ENCODE assay signal across 8 cellular contexts in the genomic region with DNA sequence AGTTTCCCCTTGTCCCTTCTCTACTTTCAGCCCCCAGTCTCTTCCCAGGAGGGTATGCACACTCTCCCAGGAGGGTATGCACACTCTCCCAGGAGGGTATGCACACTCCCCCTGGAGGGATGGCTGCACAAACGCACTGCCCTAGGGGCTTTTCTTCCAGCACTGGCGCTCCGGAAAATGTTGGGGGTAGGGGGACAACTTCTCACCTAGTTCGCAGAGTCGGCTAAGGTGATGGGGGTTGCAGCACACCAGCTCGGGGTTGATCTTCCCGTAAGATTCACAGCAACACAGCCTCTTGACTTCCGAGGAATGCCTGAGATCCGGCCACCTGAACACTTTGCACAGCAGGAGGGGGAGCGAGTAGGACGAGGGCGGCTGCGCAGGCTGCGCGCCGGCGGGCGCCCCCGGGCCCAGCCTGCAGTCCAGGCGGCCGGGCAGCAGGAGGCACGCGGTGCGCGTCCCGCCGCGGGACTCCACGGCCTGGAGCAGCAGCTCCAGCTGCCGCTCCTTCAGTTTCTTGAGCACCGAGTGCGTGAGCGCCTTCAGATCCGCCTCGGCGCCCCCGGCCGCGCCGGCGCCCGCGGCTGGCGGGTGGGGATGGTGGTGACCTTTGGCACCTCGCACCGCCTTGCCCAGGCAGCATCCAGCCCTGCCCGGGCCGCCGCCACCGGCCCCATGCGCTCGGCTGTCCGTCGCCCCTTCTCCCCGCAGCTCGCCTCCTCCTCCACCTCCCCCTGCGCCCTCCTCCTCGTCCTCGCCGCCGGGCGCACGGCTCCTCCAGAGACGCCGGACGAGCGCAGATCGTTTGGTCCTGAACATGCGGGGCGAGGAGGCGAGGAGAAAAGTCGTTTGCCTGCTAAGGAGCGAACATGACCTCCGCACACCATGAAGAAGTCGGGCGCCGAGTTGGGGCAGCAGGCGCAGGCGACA. TPM values are rescaled to one million over a fixed set of nuclear protein-coding genes. Genes with fewer than 3 reads are reported as not detected.
DNase-seq lines count a peak whose midpoint lies in the region; ATAC-seq and TF ChIP-seq lines count a peak whose summit lies in the region.

No MANE protein-coding gene starts in this region.

- peaks cover 50% of the 10 kb centered on the region for H3K4me1 Mint-ChIP-seq in Calu3 (ENCODE audit: low read depth, unreplicated experiment)
- peaks cover 39% of the 10 kb centered on the region for H3K4me1 Mint-ChIP-seq in T-helper 2 cell treated with Interferon-gamma antibody and Interleukin-4, amounts not matched to agents 5 μg/mL and 100 μg/mL, for 36 hours (ENCODE audit: low read depth)

- peaks cover 85% of the 10 kb centered on the region for H3K36me3 Mint-ChIP-seq in Calu3 (ENCODE audit: insufficient read depth, unreplicated experiment)
- H3K36me3 Mint-ChIP-seq in T-helper 2 cell treated with Interferon-gamma antibody and Interleukin-4, amounts not matched to agents 5 μg/mL and 100 μg/mL, for 36 hours (ENCODE audit: low read depth), result peaks cover 41% of the 10 kb centered on the region

- H3K27me3 Mint-ChIP-seq in Calu3 (ENCODE audit: unreplicated experiment), result no peaks in the 10 kb centered on the region
- peaks cover 2% of the 10 kb centered on the region for H3K27me3 Mint-ChIP-seq in T-helper 2 cell treated with Interferon-gamma antibody and Interleukin-4, amounts not matched to agents 5 μg/mL and 100 μg/mL, for 36 hours (ENCODE audit: low read depth)

- CTCF ChIA-PET in Calu3 (lab: Charles Lee), result no interaction called here

- ATAC-seq in mucosa of descending colon, result peak; percentile 36
- peak; percentile 15 to 49 for ATAC-seq in upper lobe of left lung (ENCODE audit: low FRiP score in 2 of 2)
- no peak for ATAC-seq in GM19395 (IDR thresholded peaks at IDR 0.05; ENCODE audit: unreplicated experiment)
- ATAC-seq in GM19023 (IDR thresholded peaks at IDR 0.05; ENCODE audit: unreplicated experiment), result no peak

- TF ChIP-seq CTCF in Calu3 (IDR thresholded peaks at IDR 0.05; ENCODE audit: unreplicated experiment), result no peak
- TF ChIP-seq CTCF in HL-60 (IDR thresholded peaks at IDR 0.05; ENCODE audit: insufficient read depth, low read length), result no peak
- TF ChIP-seq CTCF in mucosa of descending colon (IDR thresholded peaks at IDR 0.05), result no peak
- peak in 5 of 6 experiments; percentile 28 to 78 (median 41) for TF ChIP-seq CTCF in upper lobe of left lung (IDR thresholded peaks at IDR 0.05)

- peak overlapping the region; percentile 59 for H3K27ac Mint-ChIP-seq in Calu3 (ENCODE audit: unreplicated experiment)
- H3K27ac Mint-ChIP-seq in T-helper 2 cell treated with Interferon-gamma antibody and Interleukin-4, amounts not matched to agents 5 μg/mL and 100 μg/mL, for 36 hours, result peak overlapping the region; percentile 86

- H3K4me1 ChIP-seq in ectodermal cell (ENCODE audit: control insufficient read depth, insufficient read depth, low read length) (peaks cover 30% of the 10 kb centered on the region), mucosa of descending colon (ENCODE audit: low read depth) (peaks cover 33% of the 10 kb centered on the region), upper lobe of left lung (peaks cover 34 to 49% (median 41%) of the 10 kb centered on the region in 4 donors)

- H3K9me3 ChIP-seq in ectodermal cell (ENCODE audit: control insufficient read depth, low read length), result no peaks in the 10 kb centered on the region
- H3K9me3 ChIP-seq in mucosa of descending colon, result no peaks in the 10 kb centered on the region
- H3K9me3 ChIP-seq in upper lobe of left lung, result no peaks in the 10 kb centered on the region

- no peaks in the 10 kb centered on the region for H3K9me3 Mint-ChIP-seq in Calu3 (ENCODE audit: low read depth, unreplicated experiment)
- no peaks in the 10 kb centered on the region for H3K9me3 Mint-ChIP-seq in T-helper 2 cell treated with Interferon-gamma antibody and Interleukin-4, amounts not matched to agents 5 μg/mL and 100 μg/mL, for 36 hours

- 0% methylated on average over 79 of the region's 79 CpGs for WGBS in ectodermal cell, 2 experiments
- 0 to 3% methylated on average over 12 to 37 of the region's 79 CpGs for WGBS in upper lobe of left lung, 2 donors

- peak overlapping the region; percentile 77 for H3K4me3 Mint-ChIP-seq in Calu3 (ENCODE audit: low read depth, unreplicated experiment)
- H3K4me3 Mint-ChIP-seq in T-helper 2 cell treated with Interferon-gamma antibody and Interleukin-4, amounts not matched to agents 5 μg/mL and 100 μg/mL, for 36 hours, result peak overlapping the region; percentile 92

- H3K27ac ChIP-seq in HL-60 (replicated peaks), result peak overlapping the region; percentile 69
- no peak overlapping the region for H3K27ac ChIP-seq in ectodermal cell (ENCODE audit: insufficient read depth, low read depth, low read length, poor library complexity, severe bottlenecking)
- peak overlapping the region; percentile 95 to 98 (median 96) for H3K27ac ChIP-seq in upper lobe of left lung

- intact Hi-C loops in Calu3 (cut with micrococcal nuclease; ENCODE audit: unreplicated experiment), result loop anchor here (2.0 to 10.0 kb wide), 4 partner anchors 93 to 275 kb away; no protein-coding TSS in a partner anchor
- intact Hi-C loops in mucosa of descending colon (cut with DNase I, micrococcal nuclease), result no loop called here

- TF ChIP-seq POLR2A in upper lobe of left lung (IDR thresholded peaks at IDR 0.05), result peak in 2 of 4 donors; percentile 62 to 63

- no TSS peak for BruUV-seq in Calu3 (replicated peaks; lab: Mats Ljungman, UMichigan)

- H3K36me3 ChIP-seq in ectodermal cell (ENCODE audit: control insufficient read depth, insufficient read depth, low read length), result no peaks in the 10 kb centered on the region
- H3K36me3 ChIP-seq in mucosa of descending colon (ENCODE audit: low read depth), result no peaks in the 10 kb centered on the region
- H3K36me3 ChIP-seq in upper lobe of left lung, result peaks cover 0 to 26% (median 7%) of the 10 kb centered on the region in 4 donors

- H3K4me3 ChIP-seq in HL-60 (replicated peaks; ENCODE audit: insufficient read depth, low read length) (peak overlapping the region; percentile 72), ectodermal cell (ENCODE audit: insufficient read depth, low read depth, low read length) (peak overlapping the region; percentile 51), mucosa of descending colon (peak overlapping the region; percentile 86), upper lobe of left lung (peak overlapping the region; percentile 78 to 97 (median 94))

- DNase-seq in Calu3 (peak; percentile 49), HL-60 (ENCODE audit: low read depth in 1 of 2, low spot score in 1 of 2) (peak in 1 of 2 experiments; percentile 56), mucosa of descending colon (peak in 2 of 3 donors; percentile 71 to 76), upper lobe of left lung (peak; percentile 71 to 91)
- no peak for DNase-seq in T-helper 2 cell treated with Interferon-gamma antibody and Interleukin-4, amounts not matched to agents 5 μg/mL and 100 μg/mL, for 36 hours (ENCODE audit: low spot score)

- no peaks in the 10 kb centered on the region for H3K27me3 ChIP-seq in HL-60 (ENCODE audit: insufficient read depth, poor library complexity, severe bottlenecking)
- H3K27me3 ChIP-seq in ectodermal cell (ENCODE audit: control insufficient read depth, insufficient read depth, low read length, poor library complexity, severe bottlenecking), result peaks cover 61% of the 10 kb centered on the region
- no peaks in the 10 kb centered on the region for H3K27me3 ChIP-seq in upper lobe of left lung

- TF ChIP-seq EP300 in upper lobe of left lung (IDR thresholded peaks at IDR 0.05), result no peak

RNA-seq across cellular contexts. Expression of gene SMAD7, which starts 0.9 kb away (rescaled TPM):
- total RNA-seq in Calu3 (2022) (11.2 and 13.7 TPM in 2 replicates), mucosa of descending colon (10 to 100 TPM; 22.3 to 67.4 (median 33.1) TPM), upper lobe of left lung (10 to 100 TPM; 39.6 to 89.0 (median 61.5) TPM)
- 3.6 TPM for polyA plus RNA-seq in ectodermal cell (2013, experiment 1 of 4)
- 1.9 TPM for polyA plus RNA-seq in ectodermal cell (2013, experiment 2 of 4)
- 2.5 TPM for polyA plus RNA-seq in ectodermal cell (2013, experiment 3 of 4)
- 3.9 TPM for polyA plus RNA-seq in ectodermal cell (2013, experiment 4 of 4)

Comparison
In these comparisons a context has a peak if more than half of its experiments do, and no peak if none do; other contexts are left out.
1. CTCF ChIP-seq: peak in upper lobe of left lung (5 of 6); none in Calu3 (single experiment), HL-60 (single experiment) and mucosa of descending colon (single experiment).
2. ATAC-seq: peak in mucosa of descending colon (single experiment) and upper lobe of left lung (2 of 2); none in GM19395 (single experiment) and GM19023 (single experiment).
3. Peak in every context shown above with its lines, with median percentiles within 50 percentile points of each other: H3K4me3 ChIP-seq.